ENCODE assay signal across 9 cellular contexts in the genomic region with DNA sequence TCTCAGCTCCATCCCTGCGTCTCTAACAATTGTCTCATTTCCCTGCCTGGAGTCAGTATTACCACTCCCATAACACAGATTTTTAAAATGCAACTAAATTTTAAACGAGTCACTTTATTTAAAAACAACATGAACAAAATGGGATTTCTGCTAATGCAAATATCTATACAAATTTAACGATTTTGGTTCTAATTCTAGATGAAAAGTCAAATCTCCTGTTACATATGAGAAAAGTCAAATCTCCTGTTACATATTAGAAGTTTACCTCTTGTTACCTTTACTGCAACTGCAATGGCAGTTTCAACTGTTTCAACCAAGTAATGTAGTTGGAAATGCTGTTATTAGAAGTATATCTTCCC. TPM values are rescaled to one million over a fixed set of nuclear protein-coding genes. Genes with fewer than 3 reads are reported as not detected.
DNase-seq lines count a peak whose midpoint lies in the region; ATAC-seq and TF ChIP-seq lines count a peak whose summit lies in the region.
"Had no signal": no experiment of that assay in that cellular context is flagged by ENCODE, and none has a peak within 500 bp of the region (broad histone marks: within the 10 kb centered on the region; RNA-seq: fewer than 3 reads in every experiment).

No MANE protein-coding gene starts in this region.

- peak overlapping the region; percentile 85 to 88 (median 85) for H3K4me3 Mint-ChIP-seq in T-cell

- POLR2A ChIA-PET in T-cell (lab: Charles Lee), result interaction anchor here in 1 of 2 donors (0.5 to 1.0 kb wide), 4 partner anchors 11 to 208 kb away, joined by 3 to 8 read pairs (median 4); no protein-coding TSS in a partner anchor

- H3K36me3 ChIP-seq in GM23248 (ENCODE audit: low read depth) (no peaks in the 10 kb centered on the region), skeletal muscle satellite cell (ENCODE audit: insufficient read depth, low read length) (no peaks in the 10 kb centered on the region)

- WGBS in GM23248 (ENCODE audit: low coverage in 1 of 2, low lambda C conversion rate in 2 of 2, missing lambda C conversion rate in 2 of 2), 2 experiments, result 21 to 30% methylated on average over 3 of the region's 3 CpGs

- TF ChIP-seq CTCF in fibroblast of the aortic adventitia (IDR thresholded peaks at IDR 0.05; ENCODE audit: insufficient read depth, low read length), result no peak

- no peak for ATAC-seq in T-cell (replicated peaks in 1 of 4)

- H4K20me1 ChIP-seq in GM23248 (ENCODE audit: insufficient read depth), result no peaks in the 10 kb centered on the region

- H3K9me3 ChIP-seq in GM23248 (ENCODE audit: low read depth), result no peaks in the 10 kb centered on the region
- H3K9me3 ChIP-seq in skeletal muscle satellite cell (replicated peaks; ENCODE audit: low read length), result no peaks in the 10 kb centered on the region

- 0 out of 2 replicates have a peak, but pooled peaks cover 4% of the 10 kb centered on the region for H3K4me1 ChIP-seq in GM23248 (ENCODE audit: insufficient read depth)
- H3K4me1 ChIP-seq in skeletal muscle satellite cell (ENCODE audit: control insufficient read depth, insufficient read depth, low read length), result peaks cover 6% of the 10 kb centered on the region

- peaks cover 8 to 16% (median 15%) of the 10 kb centered on the region in 3 donors for H3K9me3 Mint-ChIP-seq in T-cell

- H2AFZ ChIP-seq in GM23248, result peak overlapping the region; percentile 89

- no peaks in the 10 kb centered on the region for H3F3A ChIP-seq in GM23248 (ENCODE audit: insufficient read depth)

- H3K27me3 ChIP-seq in GM23248 (replicated peaks; ENCODE audit: insufficient read depth), result no peaks in the 10 kb centered on the region
- H3K27me3 ChIP-seq in skeletal muscle satellite cell (ENCODE audit: control insufficient read depth, insufficient read depth, low read length), result peaks cover 9% of the 10 kb centered on the region

- in situ Hi-C loops in GM23248 (cut with MboI), result no loop called here

- peaks cover 18 to 21% (median 20%) of the 10 kb centered on the region in 3 donors for H3K4me1 Mint-ChIP-seq in T-cell

- no peaks in the 10 kb centered on the region for H3K9me2 ChIP-seq in GM23248 (ENCODE audit: insufficient read depth)

- H3K9ac ChIP-seq in GM23248, result peak overlapping the region; percentile 75
- H3K9ac ChIP-seq in skeletal muscle satellite cell (ENCODE audit: low read depth, low read length), result peak overlapping the region; percentile 87

- no peaks in the 10 kb centered on the region for H3K79me2 ChIP-seq in GM23248 (ENCODE audit: insufficient read depth)

- H3K27ac Mint-ChIP-seq in T-cell, result peak overlapping the region; percentile 87 to 92

- peaks cover 11% of the 10 kb centered on the region for H3K36me3 Mint-ChIP-seq in T-cell

- peak overlapping the region; percentile 80 for H3K4me3 ChIP-seq in GM23248
- H3K4me3 ChIP-seq in fibroblast of the aortic adventitia (ENCODE audit: low read depth, low read length), result peak overlapping the region; percentile 83
- H3K4me3 ChIP-seq in skeletal muscle satellite cell (ENCODE audit: low read length), result peak overlapping the region; percentile 86

- H3K27ac ChIP-seq in GM23248, result no peak overlapping the region

- peak overlapping the region; percentile 71 for H3K4me2 ChIP-seq in GM23248 (ENCODE audit: unreplicated experiment)
- peak overlapping the region; percentile 93 for H3K4me2 ChIP-seq in skeletal muscle satellite cell (ENCODE audit: low read length)

- CTCF ChIA-PET in T-cell (lab: Charles Lee), result interaction anchor here (0.6 to 4.3 kb wide), 25 partner anchors 9 to 1513 kb away, joined by 3 to 61 read pairs (median 4); a partner anchor contains a TSS

- H3K27me3 Mint-ChIP-seq in T-cell, result no peaks in the 10 kb centered on the region

- no peak for DNase-seq in GM23248
- DNase-seq in T-cell, result no peak
- no peak for DNase-seq in fibroblast of the aortic adventitia (ENCODE audit: low read depth)
- no peak for DNase-seq in kidney tubule cell (ENCODE audit: low spot score)
- no peak for DNase-seq in NCI-H2227 (lab: John Stamatoyannopoulos, UW; ENCODE audit: unreplicated experiment)
- DNase-seq in MV-4-11 (lab: John Stamatoyannopoulos, UW), result no peak
- DNase-seq in hippocampal formation (lab: John Stamatoyannopoulos, UW), result no peak
- DNase-seq: KG1 had no signal

RNA-seq across cellular contexts. Expression of a gene that starts 0.6 kb away (rescaled TPM):
- total RNA-seq in GM23248 (2014; rRNA removed; shearing (Covaris generic)), result 10.5 and 12.8 TPM in 2 replicates
- 21.8 and 22.0 TPM in 2 replicates for polyA plus RNA-seq in GM23248 (2016; fragmentation: Nextera tagmentation; extraction: Ambion mirVana)
- 1 to 10 TPM in 3 of 5 donors, under 1 TPM in 2; 0.85 to 3.8 (median 2.1) TPM for total RNA-seq in T-cell
- 2.8 and 33.8 TPM in 2 replicates for total RNA-seq in fibroblast of the aortic adventitia (ENCODE audit: low replicate concordance)
- 17.5 and 28.6 TPM in 2 replicates for total RNA-seq in skeletal muscle satellite cell (2012; rRNA removed)

RNA-seq across cellular contexts. Expression of a gene that starts 57.4 kb away (rescaled TPM):
- not detected in 2 replicates for total RNA-seq in GM23248 (2014; rRNA removed; shearing (Covaris generic))
- not detected in 2 replicates for polyA plus RNA-seq in GM23248 (2016; fragmentation: Nextera tagmentation; extraction: Ambion mirVana)
- total RNA-seq in T-cell (not detected), fibroblast of the aortic adventitia (ENCODE audit: low replicate concordance) (not detected in 2 replicates)
- under 0.01 TPM in 1 of 2 replicates, not detected in the other for total RNA-seq in skeletal muscle satellite cell (2012; rRNA removed)
